Comparison of ENCODE assay signal across 17 cellular contexts in genomic region chr1:2221271-2221670, GRCh38. TPM values are rescaled to one million over a fixed set of nuclear protein-coding genes. Genes with fewer than 3 reads are reported as not detected.
A peak's percentile ranks its signal among the peaks of the same experiment; 100 is the strongest.
DNase-seq lines count a peak whose midpoint lies in the region; ATAC-seq, FAIRE-seq and TF ChIP-seq lines count a peak whose summit lies in the region.
"Had no signal": no experiment of that assay in that cellular context is flagged by ENCODE, and none has a peak within 500 bp of the region (broad histone marks: within the 10 kb centered on the region; RNA-seq: fewer than 3 reads in every experiment).

No MANE protein-coding gene starts in this region.

- no peak overlapping the region for H3K4me3 ChIP-seq in HepG2 (replicated peaks in 1 of 3; ENCODE audit: insufficient read depth in 1 of 3, low read depth in 2 of 3, low read length in 3 of 3)
- no peak overlapping the region for H3K4me3 ChIP-seq in right lobe of liver
- H3K4me3 ChIP-seq in heart left ventricle = no peak overlapping the region
- H3K4me3 ChIP-seq: BLaER1, HAP-1 had no signal

- no peak overlapping the region for H3K4me2 ChIP-seq in HepG2 (ENCODE audit: low read depth, low read length)
- H3K4me2 ChIP-seq: BLaER1 had no signal

- no peak for ATAC-seq in HepG2
- no peak for ATAC-seq in right lobe of liver
- ATAC-seq in T-helper 17 cell = no peak
- no peak for ATAC-seq in heart left ventricle
- ATAC-seq: CD8-positive, alpha-beta T cell had no signal

- intact Hi-C loops in HepG2 (cut with micrococcal nuclease; ENCODE audit: unreplicated experiment) = no loop called here
- intact Hi-C loops in right lobe of liver (cut with DNase I) = no loop called here
- intact Hi-C loops in dendritic cell treated with granulocyte-macrophage colony-stimulating factor and Interleukin-4, amounts not matched to agents 40 ng/mL and 50 ng/mL, for 4 days (cut with micrococcal nuclease) = no loop called here
- intact Hi-C loops in heart left ventricle (cut with DNase I) = no loop called here

- FAIRE-seq in HepG2 (lab: Jason Lieb, UNC) = no peak

- TF ChIP-seq POLR2A in HepG2 (IDR thresholded peaks at IDR 0.05; ENCODE audit: insufficient read depth in 1 of 2, low read depth in 2 of 2, low read length in 2 of 2) (no peak), right lobe of liver (IDR thresholded peaks at IDR 0.05) (no peak), heart left ventricle (IDR thresholded peaks at IDR 0.05) (no peak)

- H3K27ac ChIP-seq in HepG2 (ENCODE audit: extremely low read length, insufficient read depth, low read length) (no peak overlapping the region), right lobe of liver (no peak overlapping the region), heart left ventricle (no peak overlapping the region)
- H3K27ac ChIP-seq: BLaER1, HL-60 had no signal

- TF ChIP-seq RAD21 in HepG2 (CRISPR knock-in tag; IDR thresholded peaks at IDR 0.05) = no peak

- no peak overlapping the region for H2AFZ ChIP-seq in HepG2 (ENCODE audit: low read length)

- DNase-seq in HepG2 (ENCODE audit: low spot score) = no peak
- no peak for DNase-seq in right lobe of liver
- DNase-seq in T-helper 17 cell = no peak
- no peak for DNase-seq in C1 segment of cervical spinal cord (lab: John Stamatoyannopoulos, UW)
- DNase-seq in heart left ventricle = no peak
- DNase-seq in HCEC 1CT = no peak
- DNase-seq: 8988T; Calu3; CD8-positive, alpha-beta T cell; DMS79 treated with DMSO at 0.1 percent for 48 hours; GF-D8; HFFc6; IMR-90 had no signal

- 74% methylated on average over 3 of the region's 3 CpGs for WGBS in HepG2 (ENCODE audit: low lambda C conversion rate)
- WGBS in right lobe of liver (ENCODE audit: insufficient coverage, low coverage, low lambda C conversion rate, missing lambda C conversion rate) = 75% methylated on average over 2 of the region's 3 CpGs
- 89 to 94% (median 91%) methylated on average over 3 of the region's 3 CpGs for WGBS in heart left ventricle, 4 donors

- no peaks in the 10 kb centered on the region for H3K36me3 Mint-ChIP-seq in T-helper 17 cell (ENCODE audit: low read depth)
- H3K36me3 Mint-ChIP-seq in dendritic cell treated with granulocyte-macrophage colony-stimulating factor and Interleukin-4, amounts not matched to agents 40 ng/mL and 50 ng/mL, for 4 days (ENCODE audit: low read depth) = peaks cover 3% of the 10 kb centered on the region
- H3K36me3 Mint-ChIP-seq: CD8-positive, alpha-beta T cell had no signal

- in situ Hi-C loops in HepG2 (cut with HindIII; ENCODE audit: extremely low pct_ligation_motif_present, low pct_unique_long_range_greater_than_20kb) = no loop called here

- BruUV-seq in HepG2 (replicated peaks; lab: Mats Ljungman, UMichigan) = no TSS peak

- H3K27me3 Mint-ChIP-seq in T-helper 17 cell = no peaks in the 10 kb centered on the region
- peaks cover 12% of the 10 kb centered on the region for H3K27me3 Mint-ChIP-seq in dendritic cell treated with granulocyte-macrophage colony-stimulating factor and Interleukin-4, amounts not matched to agents 40 ng/mL and 50 ng/mL, for 4 days

- peaks cover 4% of the 10 kb centered on the region for H3K4me1 Mint-ChIP-seq in T-helper 17 cell
- H3K4me1 Mint-ChIP-seq in dendritic cell treated with granulocyte-macrophage colony-stimulating factor and Interleukin-4, amounts not matched to agents 40 ng/mL and 50 ng/mL, for 4 days (ENCODE audit: low read depth) = peaks cover 49% of the 10 kb centered on the region

- no peak overlapping the region for H3K9ac ChIP-seq in HepG2 (ENCODE audit: insufficient read depth, low read depth, low read length)
- H3K9ac ChIP-seq: BLaER1 had no signal

- peaks cover under 1 to 5% of the 10 kb centered on the region in 2 experiments; a peak in 1 of 5 replicates for H3K27me3 ChIP-seq in HepG2 (ENCODE audit: control insufficient read depth in 1 of 2, insufficient read depth in 2 of 2, low read length in 2 of 2)
- no peaks in the 10 kb centered on the region for H3K27me3 ChIP-seq in right lobe of liver
- H3K27me3 ChIP-seq in heart left ventricle = no peaks in the 10 kb centered on the region

- H3K79me2 ChIP-seq in HepG2 (ENCODE audit: insufficient read depth, low read length) = no peaks in the 10 kb centered on the region

- H3K4me1 ChIP-seq in HepG2 (ENCODE audit: insufficient read depth, low read length) = peaks cover 56% of the 10 kb centered on the region
- no peaks in the 10 kb centered on the region for H3K4me1 ChIP-seq in right lobe of liver
- peaks cover 0 to 12% (median under 1%) of the 10 kb centered on the region in 12 donors for H3K4me1 ChIP-seq in heart left ventricle
- H3K4me1 ChIP-seq: HAP-1 had no signal

- no peaks in the 10 kb centered on the region for H4K20me1 ChIP-seq in HepG2 (ENCODE audit: insufficient read depth, low read length)
- H4K20me1 ChIP-seq: BLaER1 had no signal

- TF ChIP-seq EP300 in HepG2 (IDR thresholded peaks at IDR 0.05; ENCODE audit: low read depth in 2 of 2, low read length in 2 of 2) (no peak), HepG2 (CRISPR knock-in tag; IDR thresholded peaks at IDR 0.05; ENCODE audit: borderline replicate concordance) (no peak)

- TF ChIP-seq CTCF in HepG2 (CRISPR knock-in tag; IDR thresholded peaks at IDR 0.05) (no peak), right lobe of liver (IDR thresholded peaks at IDR 0.05) (no peak), heart left ventricle (IDR thresholded peaks at IDR 0.05) (no peak)

- CTCF ChIA-PET in HepG2 (lab: Yijun Ruan, JAX; ENCODE audit: low intra/inter-chr PET ratio, low total read pairs) = no interaction called here

- POLR2A ChIA-PET in HepG2 (lab: Yijun Ruan, JAX) = interaction anchor here (1.7 kb wide), 1 partner anchor 13 kb away, joined by 12 read pairs; no protein-coding TSS in a partner anchor

- H3K9me3 ChIP-seq in HepG2 (ENCODE audit: low read length) (no peaks in the 10 kb centered on the region), right lobe of liver (no peaks in the 10 kb centered on the region), T-helper 17 cell (ENCODE audit: control insufficient read depth, low read length, poor library complexity, severe bottlenecking) (no peaks in the 10 kb centered on the region), heart left ventricle (no peaks in the 10 kb centered on the region)
- H3K9me3 ChIP-seq: BLaER1, HAP-1 had no signal

- H3K4me3 Mint-ChIP-seq in T-helper 17 cell = no peak overlapping the region
- H3K4me3 Mint-ChIP-seq in dendritic cell treated with granulocyte-macrophage colony-stimulating factor and Interleukin-4, amounts not matched to agents 40 ng/mL and 50 ng/mL, for 4 days = no peak overlapping the region
- H3K4me3 Mint-ChIP-seq: CD8-positive, alpha-beta T cell; HFFc6 had no signal

- H3K36me3 ChIP-seq in HepG2 (replicated peaks in 1 of 2; ENCODE audit: control insufficient read depth in 1 of 2, insufficient read depth in 2 of 2, low read length in 2 of 2) (no peaks in the 10 kb centered on the region), right lobe of liver (no peaks in the 10 kb centered on the region), heart left ventricle (no peaks in the 10 kb centered on the region)
- H3K36me3 ChIP-seq: BLaER1, HAP-1 had no signal

- peaks cover 9% of the 10 kb centered on the region for H3K9me3 Mint-ChIP-seq in dendritic cell treated with granulocyte-macrophage colony-stimulating factor and Interleukin-4, amounts not matched to agents 40 ng/mL and 50 ng/mL, for 4 days
- H3K9me3 Mint-ChIP-seq: CD8-positive, alpha-beta T cell; HFFc6 had no signal

- peak overlapping the region; percentile 61 for H3K27ac Mint-ChIP-seq in T-helper 17 cell
- peak overlapping the region; percentile 57 for H3K27ac Mint-ChIP-seq in dendritic cell treated with granulocyte-macrophage colony-stimulating factor and Interleukin-4, amounts not matched to agents 40 ng/mL and 50 ng/mL, for 4 days
- H3K27ac Mint-ChIP-seq: CD8-positive, alpha-beta T cell; HFFc6 had no signal

RNA-seq across cellular contexts. Expression of gene SKI, which starts 6.8 kb away (rescaled TPM):
- total RNA-seq in HepG2 (2016; rRNA removed; fragmentation: Illumina TruSeq; extraction: Trizol) = 6.9 and 9.6 TPM in 2 replicates
- total RNA-seq in HepG2 (2016; cell fraction: cytosol; rRNA removed; fragmentation: Illumina TruSeq; extraction: Trizol; ENCODE audit: low read depth) = 3.4 and 6.3 TPM in 2 replicates
- total RNA-seq in HepG2 (2016; cell fraction: insoluble cytoplasmic fraction; rRNA removed; fragmentation: Illumina TruSeq; extraction: Trizol) = 7.7 and 7.9 TPM in 2 replicates
- total RNA-seq in HepG2 (2016; cell fraction: membrane; rRNA removed; fragmentation: Illumina TruSeq; extraction: Trizol) = 4.6 and 5.7 TPM in 2 replicates
- total RNA-seq in HepG2 (2016; cell fraction: nucleus; rRNA removed; fragmentation: Illumina TruSeq; extraction: Trizol) = 10.6 and 12.2 TPM in 2 replicates
- 4.7 and 5.9 TPM in 2 replicates for polyA plus RNA-seq in HepG2 (2011; rRNA removed)
- 3.8 and 4.2 TPM in 2 replicates for polyA plus RNA-seq in HepG2 (2011; cell fraction: cytosol; rRNA removed)
- polyA plus RNA-seq in HepG2 (2011; cell fraction: nucleus; rRNA removed) = 20.3 and 21.2 TPM in 2 replicates
- 10.1 and 12.3 TPM in 2 replicates for polyA plus RNA-seq in HepG2 (2012)
- 0.60 and 0.83 TPM in 2 replicates for polyA plus RNA-seq in HepG2 (2016; cell fraction: cytosol; fragmentation: Illumina TruSeq; extraction: Trizol; ENCODE audit: low read depth)
- 16.7 and 23.3 TPM in 2 replicates for polyA plus RNA-seq in HepG2 (2016; cell fraction: insoluble cytoplasmic fraction; fragmentation: Illumina TruSeq; extraction: Trizol; ENCODE audit: low read depth)
- polyA plus RNA-seq in HepG2 (2016; cell fraction: membrane; fragmentation: Illumina TruSeq; extraction: Trizol; ENCODE audit: low read depth) = 3.7 and 4.4 TPM in 2 replicates
- polyA plus RNA-seq in HepG2 (2016; cell fraction: nucleus; fragmentation: Illumina TruSeq; extraction: Trizol; ENCODE audit: insufficient read depth, low read depth) = 33.8 and 34.3 TPM in 2 replicates
- 4.4 and 14.7 TPM in 2 replicates for polyA minus RNA-seq in HepG2 (2011; rRNA and poly(A)+ RNA removed; ENCODE audit: low replicate concordance)
- polyA minus RNA-seq in HepG2 (2011; cell fraction: cytosol; rRNA and poly(A)+ RNA removed) = 16.7 and 22.2 TPM in 2 replicates
- 10.9 and 12.1 TPM in 2 replicates for polyA minus RNA-seq in HepG2 (2011; cell fraction: nucleus; rRNA and poly(A)+ RNA removed)
- 10 to 100 TPM; 23.7 to 84.8 (median 31.4) TPM for total RNA-seq in right lobe of liver
- 100 to 1,000 TPM; 183 to 215 TPM for total RNA-seq in T-helper 17 cell
- 10 to 100 TPM; 28.8 to 52.7 (median 41.3) TPM for total RNA-seq in heart left ventricle
- polyA plus RNA-seq in heart left ventricle = 10 to 100 TPM; 16.9 to 28.7 TPM

RNA-seq across cellular contexts. Expression of gene FAAP20, which starts 26.7 kb away (rescaled TPM):
- total RNA-seq in HepG2 (2016; rRNA removed; fragmentation: Illumina TruSeq; extraction: Trizol) (10.4 and 10.8 TPM in 2 replicates), right lobe of liver (10 to 100 TPM; 18.9 to 26.0 (median 24.4) TPM), T-helper 17 cell (10 to 100 TPM; 44.6 to 48.6 TPM), heart left ventricle (10 to 100 TPM; 20.9 to 50.8 (median 34.8) TPM)
- total RNA-seq in HepG2 (2016; cell fraction: cytosol; rRNA removed; fragmentation: Illumina TruSeq; extraction: Trizol; ENCODE audit: low read depth) = 25.8 and 31.3 TPM in 2 replicates
- total RNA-seq in HepG2 (2016; cell fraction: insoluble cytoplasmic fraction; rRNA removed; fragmentation: Illumina TruSeq; extraction: Trizol) = 9.1 and 10.5 TPM in 2 replicates
- total RNA-seq in HepG2 (2016; cell fraction: membrane; rRNA removed; fragmentation: Illumina TruSeq; extraction: Trizol) = 30.5 and 36.7 TPM in 2 replicates
- total RNA-seq in HepG2 (2016; cell fraction: nucleus; rRNA removed; fragmentation: Illumina TruSeq; extraction: Trizol) = 7.4 and 9.0 TPM in 2 replicates
- polyA plus RNA-seq in HepG2 (2011; rRNA removed) (9.6 and 14.4 TPM in 2 replicates), heart left ventricle (10 to 100 TPM; 57.3 to 61.3 TPM)
- 8.7 and 21.7 TPM in 2 replicates for polyA plus RNA-seq in HepG2 (2011; cell fraction: cytosol; rRNA removed)
- polyA plus RNA-seq in HepG2 (2011; cell fraction: nucleus; rRNA removed) = 37.4 and 44.6 TPM in 2 replicates
- polyA plus RNA-seq in HepG2 (2012) = 24.2 and 24.5 TPM in 2 replicates
- polyA plus RNA-seq in HepG2 (2016; cell fraction: cytosol; fragmentation: Illumina TruSeq; extraction: Trizol; ENCODE audit: low read depth) = 237 and 239 TPM in 2 replicates
- polyA plus RNA-seq in HepG2 (2016; cell fraction: insoluble cytoplasmic fraction; fragmentation: Illumina TruSeq; extraction: Trizol; ENCODE audit: low read depth) = 38.7 and 46.2 TPM in 2 replicates
- 156 and 163 TPM in 2 replicates for polyA plus RNA-seq in HepG2 (2016; cell fraction: membrane; fragmentation: Illumina TruSeq; extraction: Trizol; ENCODE audit: low read depth)
- 44.5 and 50.9 TPM in 2 replicates for polyA plus RNA-seq in HepG2 (2016; cell fraction: nucleus; fragmentation: Illumina TruSeq; extraction: Trizol; ENCODE audit: insufficient read depth, low read depth)
- polyA minus RNA-seq in HepG2 (2011; rRNA and poly(A)+ RNA removed; ENCODE audit: low replicate concordance) = 3.5 and 6.2 TPM in 2 replicates
- polyA minus RNA-seq in HepG2 (2011; cell fraction: cytosol; rRNA and poly(A)+ RNA removed) = 5.6 and 7.3 TPM in 2 replicates
- polyA minus RNA-seq in HepG2 (2011; cell fraction: nucleus; rRNA and poly(A)+ RNA removed) = 6.3 and 6.6 TPM in 2 replicates
